Comparison of ENCODE assay signal across 14 cellular contexts in genomic region chr20:25275813-25276532, GRCh38. TPM values are rescaled to one million over a fixed set of nuclear protein-coding genes. Genes with fewer than 3 reads are reported as not detected.
DNase-seq lines count a peak whose midpoint lies in the region; ATAC-seq and TF ChIP-seq lines count a peak whose summit lies in the region.
"Had no signal": no experiment of that assay in that cellular context is flagged by ENCODE, and none has a peak within 500 bp of the region (broad histone marks: within the 10 kb centered on the region; RNA-seq: fewer than 3 reads in every experiment).

No MANE protein-coding gene starts in this region.

- H3K27ac Mint-ChIP-seq in H9 (peak overlapping the region in 2 of 3 experiments; percentile 46 to 85; a peak in 3 of 7 replicates), progenitor cell of endocrine pancreas (peak overlapping the region; percentile 85)
- H3K27ac Mint-ChIP-seq: memory B cell had no signal

- no peak overlapping the region for H2BK120ac ChIP-seq in H9 (ENCODE audit: low read depth, low read length, poor library complexity, severe bottlenecking)

- no peak overlapping the region for H3K23ac ChIP-seq in H9 (ENCODE audit: insufficient read length, low read depth, low read length)

- peaks cover 22 to 81% (median 45%) of the 10 kb centered on the region in 3 experiments; a peak in 6 of 7 replicates for H3K36me3 Mint-ChIP-seq in H9 (ENCODE audit: insufficient read depth in 1 of 3, low read depth in 3 of 3)
- H3K36me3 Mint-ChIP-seq in progenitor cell of endocrine pancreas (ENCODE audit: insufficient read depth), result peaks cover 12% of the 10 kb centered on the region

- DNase-seq in H9, result no peak
- DNase-seq in WERI-Rb-1, result peak; percentile 8
- DNase-seq in left ventricle myocardium superior, result peak; percentile 11
- DNase-seq in progenitor cell of endocrine pancreas (ENCODE audit: low spot score, unreplicated experiment), result no peak
- DNase-seq in NCI-H1092 (lab: John Stamatoyannopoulos, UW), result no peak
- no peak for DNase-seq in NCI-H446 treated with DMSO at 0.1 percent for 48 hours (lab: John Stamatoyannopoulos, UW)
- DNase-seq: DMS53, IMR-90 had no signal

- WGBS in H9 (ENCODE audit: extremely low coverage, insufficient read length, low lambda C conversion rate), result no CpG with 5 or more reads among the region's 20 CpGs

- no peak overlapping the region for H3K4ac ChIP-seq in H9 (ENCODE audit: low read depth, low read length)

- no peak overlapping the region for H4K8ac ChIP-seq in H9 (replicated peaks; ENCODE audit: insufficient read length, low read depth, low read length)

- H3K79me2 ChIP-seq in H9 (ENCODE audit: insufficient read depth, low read length), result no peaks in the 10 kb centered on the region

- no peak for ATAC-seq in left ventricle myocardium superior
- ATAC-seq in HG03378 (IDR thresholded peaks at IDR 0.05; ENCODE audit: unreplicated experiment), result no peak
- ATAC-seq: SK-N-SH treated with all-trans-retinoic acid at 6 μM for 48 hours had no signal

- no peak overlapping the region for H3K56ac ChIP-seq in H9 (ENCODE audit: insufficient read length, low read depth, low read length)

- H2BK5ac ChIP-seq in H9 (ENCODE audit: insufficient read length, low read length), result no peak overlapping the region

- H3K23me2 ChIP-seq in H9 (ENCODE audit: insufficient read length, low read depth, low read length, poor library complexity, severe bottlenecking), result no peaks in the 10 kb centered on the region

- H3K4me1 ChIP-seq in H9 (ENCODE audit: insufficient read depth, low read length), result no peaks in the 10 kb centered on the region

- H2AFZ ChIP-seq in H9 (ENCODE audit: low read length), result no peak overlapping the region

- H3K14ac ChIP-seq in H9 (ENCODE audit: insufficient read depth, low read length), result no peak overlapping the region

- H3K9me3 ChIP-seq in H9 (ENCODE audit: control insufficient read depth, low read depth, low read length), result no peaks in the 10 kb centered on the region
- no peaks in the 10 kb centered on the region for H3K9me3 ChIP-seq in WERI-Rb-1 (ENCODE audit: severe bottlenecking)
- H3K9me3 ChIP-seq: BLaER1 treated with 17β-estradiol and CSF1 and Interleukin-3, amounts not matched to agents 10 nM and 100 nM; neutrophil; tibial artery had no signal

- H3T11ph ChIP-seq in H9 (ENCODE audit: low read length), result no peak overlapping the region

- no peak overlapping the region for H3K18ac ChIP-seq in H9 (ENCODE audit: insufficient read length, low read depth, low read length)

- H3K4me2 ChIP-seq in H9 (ENCODE audit: insufficient read depth, insufficient read length, low read length), result no peak overlapping the region
- H3K4me2 ChIP-seq: BLaER1 treated with 17β-estradiol and CSF1 and Interleukin-3, amounts not matched to agents 10 nM and 100 nM had no signal

- H3K27me3 ChIP-seq in H9 (ENCODE audit: insufficient read depth, low read length), result no peaks in the 10 kb centered on the region
- H3K27me3 ChIP-seq in WERI-Rb-1 (ENCODE audit: insufficient read depth, low read depth, severe bottlenecking), result no peaks in the 10 kb centered on the region
- H3K27me3 ChIP-seq: neutrophil, tibial artery had no signal

- H4K20me1 ChIP-seq in H9 (ENCODE audit: control insufficient read depth, insufficient read depth, insufficient read length), result no peaks in the 10 kb centered on the region

- H3K36me3 ChIP-seq in WERI-Rb-1, result peaks cover 100% of the 10 kb centered on the region

- no peak overlapping the region for H3K4me3 ChIP-seq in WERI-Rb-1 (ENCODE audit: low read depth, low read length)
- H3K4me3 ChIP-seq: BLaER1 treated with 17β-estradiol and CSF1 and Interleukin-3, amounts not matched to agents 10 nM and 100 nM; tibial artery had no signal

- no peak overlapping the region for H2AK5ac ChIP-seq in H9 (ENCODE audit: insufficient read length, low read length)

- no peak overlapping the region for H2BK12ac ChIP-seq in H9 (ENCODE audit: insufficient read length, low read depth, low read length)

- no peak overlapping the region for H4K5ac ChIP-seq in H9 (ENCODE audit: insufficient read length, low read depth, low read length)

- no peaks in the 10 kb centered on the region for H3K27me3 Mint-ChIP-seq in H9 (ENCODE audit: low read depth)
- H3K27me3 Mint-ChIP-seq in progenitor cell of endocrine pancreas, result no peaks in the 10 kb centered on the region
- H3K27me3 Mint-ChIP-seq: memory B cell had no signal

- intact Hi-C loops in left ventricle myocardium superior (cut with micrococcal nuclease), result no loop called here

- no peaks in the 10 kb centered on the region for H3K4me1 Mint-ChIP-seq in H9
- H3K4me1 Mint-ChIP-seq in progenitor cell of endocrine pancreas (ENCODE audit: low read depth), result no peaks in the 10 kb centered on the region

- no peak overlapping the region for H4K91ac ChIP-seq in H9 (ENCODE audit: insufficient read length, low read depth, low read length)

- H3K4me3 Mint-ChIP-seq in H9 (no peak overlapping the region; a peak in 1 of 5 replicates), progenitor cell of endocrine pancreas (ENCODE audit: low read depth) (no peak overlapping the region)
- H3K4me3 Mint-ChIP-seq: memory B cell had no signal

- H3K9ac ChIP-seq in H9 (ENCODE audit: extremely low read depth, insufficient read length, low read length), result no peak overlapping the region
- H3K9ac ChIP-seq: BLaER1 treated with 17β-estradiol and CSF1 and Interleukin-3, amounts not matched to agents 10 nM and 100 nM had no signal

- H3K27ac ChIP-seq in H9 (ENCODE audit: insufficient read length, low read depth, low read length) (no peak overlapping the region), WERI-Rb-1 (no peak overlapping the region)
- H3K27ac ChIP-seq: BLaER1 treated with 17β-estradiol and CSF1 and Interleukin-3, amounts not matched to agents 10 nM and 100 nM; neutrophil; tibial artery had no signal

- H3K9me3 Mint-ChIP-seq in H9, result no peaks in the 10 kb centered on the region; a peak in 1 of 5 replicates
- no peaks in the 10 kb centered on the region for H3K9me3 Mint-ChIP-seq in progenitor cell of endocrine pancreas (ENCODE audit: low read depth)
- H3K9me3 Mint-ChIP-seq: memory B cell had no signal

- H3K79me1 ChIP-seq in H9 (ENCODE audit: insufficient read depth, low read depth, low read length, poor library complexity, severe bottlenecking), result no peaks in the 10 kb centered on the region

- no peak for TF ChIP-seq CTCF in H9 (conservative IDR thresholded peaks at IDR 0.05)
- TF ChIP-seq CTCF in WERI-Rb-1 (IDR thresholded peaks at IDR 0.05; ENCODE audit: low read depth, low read length), result no peak
- TF ChIP-seq CTCF in progenitor cell of endocrine pancreas (IDR thresholded peaks at IDR 0.05; ENCODE audit: unreplicated experiment), result no peak

- H2BK15ac ChIP-seq in H9 (ENCODE audit: low read depth, low read length), result no peak overlapping the region

- H2BK20ac ChIP-seq in H9 (ENCODE audit: low read depth, low read length, poor library complexity, severe bottlenecking), result no peak overlapping the region

RNA-seq across cellular contexts. Expression of gene PYGB, which starts 28.1 kb away (rescaled TPM):
- total RNA-seq in H9 (2021) (46.9 TPM in 2 replicates), left ventricle myocardium superior (205 TPM), progenitor cell of endocrine pancreas (54.4 and 54.9 TPM in 2 replicates)

Comparison
In these comparisons a context has a peak if more than half of its experiments do, and no peak if none do; other contexts are left out.
1. DNase-seq: peak in WERI-Rb-1 (single experiment) and left ventricle myocardium superior (single experiment); none in H9 (single experiment), progenitor cell of endocrine pancreas (single experiment), NCI-H1092 (single experiment) and NCI-H446 treated with DMSO at 0.1 percent for 48 hours (single experiment).